In genomic region chr2:201071305-201072200, GRCh38 we compare ENCODE assay signal across 1 cellular context.
TF ChIP-seq lines count a peak whose summit lies in the region.

HYCC2 (minus strand) TSS chr2:201071671; CDS start chr2:201024009, 47,662 bp downstream.
NDUFB3 (plus strand) TSS chr2:201072001; CDS start chr2:201078883, 6,882 bp downstream.

TF ChIP-seq in HepG2, 621 proteins besides CTCF, POLR2A, EP300 and RAD21 (continued from another document and continues in another):
- TF ChIP-seq PRDM10 (CRISPR knock-in tag; IDR thresholded peaks at IDR 0.05; ENCODE audit: low read depth), result 0 out of 2 replicates have a peak, but pooled peaks have one; percentile 47
- TF ChIP-seq IKZF5 (CRISPR knock-in tag; IDR thresholded peaks at IDR 0.05), result peak; percentile 96
- TF ChIP-seq MIER2 (CRISPR knock-in tag; IDR thresholded peaks at IDR 0.05), result peak; percentile 81; the same call in 1 of the 2 replicates
- peak; percentile 91; the same call in 1 of the 2 replicates for TF ChIP-seq RELA (CRISPR knock-in tag; IDR thresholded peaks at IDR 0.05)
- TF ChIP-seq SMYD3 (CRISPR knock-in tag; IDR thresholded peaks at IDR 0.05), result peak; percentile 97
- TF ChIP-seq ZNF33A (CRISPR knock-in tag; IDR thresholded peaks at IDR 0.05; ENCODE audit: borderline replicate concordance), result no peak
- TF ChIP-seq SRSF1 (optimal IDR thresholded peaks at IDR 0.05; ENCODE audit: low read depth, low read length), result peak; percentile 73
- TF ChIP-seq ZNF879 (CRISPR knock-in tag; IDR thresholded peaks at IDR 0.05), result no peak
- TF ChIP-seq ZNF678 (CRISPR knock-in tag; IDR thresholded peaks at IDR 0.05), result no peak
- peak; percentile 97 for TF ChIP-seq PHF8 (CRISPR knock-in tag; IDR thresholded peaks at IDR 0.05)
- peak; percentile 91 for TF ChIP-seq ZSCAN29 (CRISPR knock-in tag; conservative IDR thresholded peaks at IDR 0.05)
- no peak for TF ChIP-seq ZNF670 (CRISPR knock-in tag; IDR thresholded peaks at IDR 0.05; ENCODE audit: borderline replicate concordance)
- peak; percentile 62; the same call in 1 of the 2 replicates for TF ChIP-seq CSRNP2 (CRISPR knock-in tag; conservative IDR thresholded peaks at IDR 0.05; ENCODE audit: low read depth)
- TF ChIP-seq NCOA2 (CRISPR knock-in tag; IDR thresholded peaks at IDR 0.05), result peak; percentile 72
- no peak for TF ChIP-seq PREB (CRISPR knock-in tag; IDR thresholded peaks at IDR 0.05)
- no peak for TF ChIP-seq ZNF282 (IDR thresholded peaks at IDR 0.05; ENCODE audit: partially characterized antibody)
- TF ChIP-seq FOXC1 (CRISPR knock-in tag; IDR thresholded peaks at IDR 0.05; ENCODE audit: borderline replicate concordance), result peak; percentile 95; the same call in 1 of the 2 replicates
- TF ChIP-seq DMTF1 (CRISPR knock-in tag; IDR thresholded peaks at IDR 0.05), result peak; percentile 85
- TF ChIP-seq FOSL1 (CRISPR knock-in tag; IDR thresholded peaks at IDR 0.05; ENCODE audit: borderline replicate concordance), result no peak
- peak; percentile 89 for TF ChIP-seq RFXAP (CRISPR knock-in tag; IDR thresholded peaks at IDR 0.05; ENCODE audit: borderline replicate concordance)
- 0 out of 2 replicates have a peak, but pooled peaks have one; percentile 45 for TF ChIP-seq ZNF546 (CRISPR knock-in tag; conservative IDR thresholded peaks at IDR 0.05)
- TF ChIP-seq FOSL2 (CRISPR knock-in tag; IDR thresholded peaks at IDR 0.05), result peak; percentile 67
- TF ChIP-seq BCL6 (CRISPR knock-in tag; IDR thresholded peaks at IDR 0.05), result peak; percentile 78
- peak; percentile 85; the same call in 1 of the 2 replicates for TF ChIP-seq ZBTB46 (CRISPR knock-in tag; IDR thresholded peaks at IDR 0.05; ENCODE audit: borderline replicate concordance)
- peak; percentile 87 for TF ChIP-seq GABPA (IDR thresholded peaks at IDR 0.05; ENCODE audit: low read depth, low read length)
- TF ChIP-seq GABPA (CRISPR knock-in tag; IDR thresholded peaks at IDR 0.05; ENCODE audit: low read depth), result peak; percentile 100
- peak; percentile 35; the same call in 1 of the 2 replicates for TF ChIP-seq ZSCAN5A (CRISPR knock-in tag; IDR thresholded peaks at IDR 0.05; ENCODE audit: borderline replicate concordance)
- peak; percentile 96 for TF ChIP-seq ZNF614 (CRISPR knock-in tag; IDR thresholded peaks at IDR 0.05; ENCODE audit: borderline replicate concordance)
- TF ChIP-seq PAXIP1 (CRISPR knock-in tag; conservative IDR thresholded peaks at IDR 0.05), result peak; percentile 72
- peak; percentile 92; the same call in 1 of the 2 replicates for TF ChIP-seq ZNF414 (CRISPR knock-in tag; IDR thresholded peaks at IDR 0.05)
- peak; percentile 33; the same call in 1 of the 2 replicates for TF ChIP-seq ZNF652 (CRISPR knock-in tag; IDR thresholded peaks at IDR 0.05; ENCODE audit: borderline replicate concordance, low read depth)
- TF ChIP-seq TRAFD1 (CRISPR knock-in tag; IDR thresholded peaks at IDR 0.05; ENCODE audit: borderline replicate concordance), result no peak
- peak; percentile 98 for TF ChIP-seq NR2C2 (CRISPR knock-in tag; IDR thresholded peaks at IDR 0.05; ENCODE audit: borderline replicate concordance)
- peak; percentile 71; the same call in 1 of the 2 replicates for TF ChIP-seq FOXJ3 (CRISPR knock-in tag; IDR thresholded peaks at IDR 0.05; ENCODE audit: borderline replicate concordance)
- TF ChIP-seq RFX3 (CRISPR knock-in tag; IDR thresholded peaks at IDR 0.05), result peak; percentile 52
- peak in 1 of 2 experiments; percentile 97; a peak in 2 of 4 replicates for TF ChIP-seq KLF16 (CRISPR knock-in tag; IDR thresholded peaks at IDR 0.05)
- TF ChIP-seq STAT5B (CRISPR knock-in tag; IDR thresholded peaks at IDR 0.05), result 0 out of 2 replicates have a peak, but pooled peaks have one; percentile 55
- peak; percentile 76 for TF ChIP-seq HCFC1 (IDR thresholded peaks at IDR 0.05; ENCODE audit: low read depth, low read length)
